ENCODE assay signal across 8 cellular contexts in the genomic region with DNA sequence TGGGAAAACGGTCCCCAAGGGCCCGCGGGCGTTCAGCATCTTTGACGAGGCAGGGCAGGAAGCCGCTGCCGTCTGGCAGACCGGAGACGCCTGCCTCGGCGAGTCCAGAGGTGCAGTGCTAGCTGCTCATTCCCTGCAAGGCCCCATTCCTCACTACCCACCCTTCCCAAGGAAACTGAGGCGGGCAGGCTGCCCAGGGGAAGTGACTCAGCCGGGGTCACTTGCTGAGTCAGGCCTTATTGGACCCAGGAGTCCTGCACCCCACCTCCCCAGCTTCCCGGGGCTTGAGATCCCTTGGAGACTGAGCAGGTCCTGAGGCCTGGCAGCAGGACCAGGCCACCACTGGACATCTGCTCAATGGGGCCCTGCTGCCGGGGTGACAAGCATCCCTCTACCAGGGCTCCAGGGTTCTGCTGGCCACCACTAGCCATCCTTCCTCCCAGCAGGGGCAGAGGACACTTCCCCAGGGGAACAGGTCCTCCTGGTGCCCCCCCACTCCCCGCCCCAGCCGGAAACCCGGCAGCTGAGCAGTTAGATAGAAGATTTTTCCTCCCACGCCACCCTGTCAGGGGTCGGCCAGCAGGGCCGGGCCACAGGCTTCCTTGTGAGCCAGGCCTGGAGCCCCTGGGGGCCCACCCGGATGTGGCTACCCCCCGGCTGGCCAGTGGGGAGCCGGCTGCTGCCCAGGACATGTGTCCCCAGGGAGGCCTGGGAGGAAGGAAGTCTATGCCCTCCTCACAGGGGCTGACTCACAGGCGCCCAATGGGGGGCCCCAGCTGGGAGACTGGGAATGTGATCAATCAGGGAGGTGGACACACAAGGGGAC. TPM values are rescaled to one million over a fixed set of nuclear protein-coding genes. Genes with fewer than 3 reads are reported as not detected.
A peak's percentile ranks its signal among the peaks of the same experiment; 100 is the strongest.
DNase-seq lines count a peak whose midpoint lies in the region; ATAC-seq and TF ChIP-seq lines count a peak whose summit lies in the region.

No MANE protein-coding gene starts in this region.

- H3K27ac ChIP-seq in SJSA1, result peak overlapping the region; percentile 77

- ATAC-seq in mucosa of descending colon (no peak), HG03432 (IDR thresholded peaks at IDR 0.05; ENCODE audit: unreplicated experiment) (no peak), GM19452 (IDR thresholded peaks at IDR 0.05; ENCODE audit: unreplicated experiment) (no peak)

- H3K9me3 ChIP-seq in SJSA1 (replicated peaks) (no peaks in the 10 kb centered on the region), mucosa of descending colon (no peaks in the 10 kb centered on the region)

- H3K27me3 Mint-ChIP-seq in chondrocyte (ENCODE audit: low read depth), result no peaks in the 10 kb centered on the region

- H3K4me1 ChIP-seq in SJSA1 (replicated peaks), result peaks cover 87% of the 10 kb centered on the region
- H3K4me1 ChIP-seq in mucosa of descending colon (ENCODE audit: low read depth), result peaks cover 32% of the 10 kb centered on the region

- TF ChIP-seq CTCF in GM12865 (IDR thresholded peaks at IDR 0.05; ENCODE audit: insufficient read depth, low read depth, low read length, missing control alignments), result no peak
- TF ChIP-seq CTCF in chondrocyte (IDR thresholded peaks at IDR 0.05), result no peak
- TF ChIP-seq CTCF in mucosa of descending colon (IDR thresholded peaks at IDR 0.05), result no peak

- peaks cover 79% of the 10 kb centered on the region for H3K4me1 Mint-ChIP-seq in chondrocyte (ENCODE audit: low read depth)

- H3K36me3 ChIP-seq in SJSA1 (peaks cover 38% of the 10 kb centered on the region), mucosa of descending colon (ENCODE audit: low read depth) (no peaks in the 10 kb centered on the region)

- DNase-seq in GM12865 (ENCODE audit: low read depth), result peak; percentile 52
- peak; percentile 84 to 90 for DNase-seq in SJSA1 (ENCODE audit: low read depth in 1 of 2, low spot score in 2 of 2)
- no peak for DNase-seq in chondrocyte (ENCODE audit: low spot score)
- peak in 2 of 3 donors; percentile 55 to 75 for DNase-seq in mucosa of descending colon
- DNase-seq in NCI-H1694 (lab: John Stamatoyannopoulos, UW), result no peak
- no peak for DNase-seq in RPMI8226

- no peaks in the 10 kb centered on the region for H3K36me3 Mint-ChIP-seq in chondrocyte (ENCODE audit: low read depth)

- H3K4me3 Mint-ChIP-seq in chondrocyte (ENCODE audit: unreplicated experiment), result peak overlapping the region; percentile 41

- no peaks in the 10 kb centered on the region for H3K9me3 Mint-ChIP-seq in chondrocyte (ENCODE audit: low read depth)

- peak overlapping the region; percentile 95 for H3K27ac Mint-ChIP-seq in chondrocyte (ENCODE audit: unreplicated experiment)

- H3K4me3 ChIP-seq in GM12865 (ENCODE audit: low read depth, low read length) (peak overlapping the region; percentile 84), SJSA1 (peak overlapping the region; percentile 9), mucosa of descending colon (no peak overlapping the region)

- intact Hi-C loops in mucosa of descending colon (cut with DNase I, micrococcal nuclease), result no loop called here

- no peaks in the 10 kb centered on the region for H3K27me3 ChIP-seq in SJSA1 (replicated peaks)

RNA-seq across cellular contexts. Expression of gene SH2B3, which starts 3.9 kb away (rescaled TPM):
- 13.0 and 20.5 TPM in 2 replicates for total RNA-seq in SJSA1 (2014; rRNA removed; shearing (Covaris generic))
- total RNA-seq in chondrocyte (14.7 to 20.0 TPM (median 18.3 TPM) in 3 replicates), mucosa of descending colon (10 to 100 TPM; 16.5 to 22.4 (median 20.5) TPM)

RNA-seq across cellular contexts. Expression of gene PHETA1, which starts 40.7 kb away (rescaled TPM):
- 1.8 and 8.5 TPM in 2 replicates for total RNA-seq in SJSA1 (2014; rRNA removed; shearing (Covaris generic))
- total RNA-seq in chondrocyte (14.2 to 16.0 TPM (median 15.7 TPM) in 3 replicates), mucosa of descending colon (10 to 100 TPM; 21.4 to 39.8 (median 23.4) TPM)

Comparison
In these comparisons a context has a peak if more than half of its experiments do, and no peak if none do; other contexts are left out.
1. DNase-seq: peak in GM12865 (single experiment), SJSA1 (2 of 2) and mucosa of descending colon (2 of 3); none in chondrocyte (single experiment), NCI-H1694 (single experiment) and RPMI8226 (single experiment).